In genomic region chr6:11890209-11890608, GRCh38 we compare ENCODE assay signal across 5 cellular contexts.
A peak's percentile ranks its signal among the peaks of the same experiment; 100 is the strongest.
TF ChIP-seq lines count a peak whose summit lies in the region.

No MANE protein-coding gene starts in this region.

TF ChIP-seq in SK-N-SH, 30 proteins besides CTCF, POLR2A, EP300 and RAD21 (continued from another document):
- TF ChIP-seq USF1 (IDR thresholded peaks at IDR 0.05; ENCODE audit: borderline replicate concordance, low read depth) (no peak), YY1 (IDR thresholded peaks at IDR 0.05; ENCODE audit: low read depth) (no peak), MEF2A (IDR thresholded peaks at IDR 0.05; ENCODE audit: borderline replicate concordance, low read depth) (no peak)
- TF ChIP-seq, protein P1, sequence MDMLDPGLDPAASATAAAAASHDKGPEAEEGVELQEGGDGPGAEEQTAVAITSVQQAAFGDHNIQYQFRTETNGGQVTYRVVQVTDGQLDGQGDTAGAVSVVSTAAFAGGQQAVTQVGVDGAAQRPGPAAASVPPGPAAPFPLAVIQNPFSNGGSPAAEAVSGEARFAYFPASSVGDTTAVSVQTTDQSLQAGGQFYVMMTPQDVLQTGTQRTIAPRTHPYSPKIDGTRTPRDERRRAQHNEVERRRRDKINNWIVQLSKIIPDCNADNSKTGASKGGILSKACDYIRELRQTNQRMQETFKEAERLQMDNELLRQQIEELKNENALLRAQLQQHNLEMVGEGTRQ (IDR thresholded peaks at IDR 0.05; ENCODE audit: borderline replicate concordance, low read depth, low read length): no peak
- TF ChIP-seq, protein P2, sequence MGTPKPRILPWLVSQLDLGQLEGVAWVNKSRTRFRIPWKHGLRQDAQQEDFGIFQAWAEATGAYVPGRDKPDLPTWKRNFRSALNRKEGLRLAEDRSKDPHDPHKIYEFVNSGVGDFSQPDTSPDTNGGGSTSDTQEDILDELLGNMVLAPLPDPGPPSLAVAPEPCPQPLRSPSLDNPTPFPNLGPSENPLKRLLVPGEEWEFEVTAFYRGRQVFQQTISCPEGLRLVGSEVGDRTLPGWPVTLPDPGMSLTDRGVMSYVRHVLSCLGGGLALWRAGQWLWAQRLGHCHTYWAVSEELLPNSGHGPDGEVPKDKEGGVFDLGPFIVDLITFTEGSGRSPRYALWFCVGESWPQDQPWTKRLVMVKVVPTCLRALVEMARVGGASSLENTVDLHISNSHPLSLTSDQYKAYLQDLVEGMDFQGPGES (IDR thresholded peaks at IDR 0.05; ENCODE audit: low read depth, low read length): no peak

TF ChIP-seq in SK-N-SH treated with all-trans-retinoic acid at 6 μM for 48 hours, 23 proteins besides CTCF, POLR2A, EP300 and RAD21:
- no peak for TF ChIP-seq ARNTL (CRISPR knock-in tag; IDR thresholded peaks at IDR 0.05; ENCODE audit: borderline replicate concordance, low read depth)
- TF ChIP-seq, protein P3, sequence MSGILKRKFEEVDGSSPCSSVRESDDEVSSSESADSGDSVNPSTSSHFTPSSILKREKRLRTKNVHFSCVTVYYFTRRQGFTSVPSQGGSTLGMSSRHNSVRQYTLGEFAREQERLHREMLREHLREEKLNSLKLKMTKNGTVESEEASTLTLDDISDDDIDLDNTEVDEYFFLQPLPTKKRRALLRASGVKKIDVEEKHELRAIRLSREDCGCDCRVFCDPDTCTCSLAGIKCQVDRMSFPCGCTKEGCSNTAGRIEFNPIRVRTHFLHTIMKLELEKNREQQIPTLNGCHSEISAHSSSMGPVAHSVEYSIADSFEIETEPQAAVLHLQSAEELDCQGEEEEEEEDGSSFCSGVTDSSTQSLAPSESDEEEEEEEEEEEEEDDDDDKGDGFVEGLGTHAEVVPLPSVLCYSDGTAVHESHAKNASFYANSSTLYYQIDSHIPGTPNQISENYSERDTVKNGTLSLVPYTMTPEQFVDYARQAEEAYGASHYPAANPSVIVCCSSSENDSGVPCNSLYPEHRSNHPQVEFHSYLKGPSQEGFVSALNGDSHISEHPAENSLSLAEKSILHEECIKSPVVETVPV (CRISPR knock-in tag; IDR thresholded peaks at IDR 0.05): no peak
- no peak for TF ChIP-seq SNAI2 (CRISPR knock-in tag; IDR thresholded peaks at IDR 0.05)
- TF ChIP-seq, protein P4, sequence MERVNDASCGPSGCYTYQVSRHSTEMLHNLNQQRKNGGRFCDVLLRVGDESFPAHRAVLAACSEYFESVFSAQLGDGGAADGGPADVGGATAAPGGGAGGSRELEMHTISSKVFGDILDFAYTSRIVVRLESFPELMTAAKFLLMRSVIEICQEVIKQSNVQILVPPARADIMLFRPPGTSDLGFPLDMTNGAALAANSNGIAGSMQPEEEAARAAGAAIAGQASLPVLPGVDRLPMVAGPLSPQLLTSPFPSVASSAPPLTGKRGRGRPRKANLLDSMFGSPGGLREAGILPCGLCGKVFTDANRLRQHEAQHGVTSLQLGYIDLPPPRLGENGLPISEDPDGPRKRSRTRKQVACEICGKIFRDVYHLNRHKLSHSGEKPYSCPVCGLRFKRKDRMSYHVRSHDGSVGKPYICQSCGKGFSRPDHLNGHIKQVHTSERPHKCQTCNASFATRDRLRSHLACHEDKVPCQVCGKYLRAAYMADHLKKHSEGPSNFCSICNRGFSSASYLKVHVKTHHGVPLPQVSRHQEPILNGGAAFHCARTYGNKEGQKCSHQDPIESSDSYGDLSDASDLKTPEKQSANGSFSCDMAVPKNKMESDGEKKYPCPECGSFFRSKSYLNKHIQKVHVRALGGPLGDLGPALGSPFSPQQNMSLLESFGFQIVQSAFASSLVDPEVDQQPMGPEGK (CRISPR knock-in tag; IDR thresholded peaks at IDR 0.05; ENCODE audit: borderline replicate concordance): no peak
- no peak for TF ChIP-seq BACH2 (CRISPR knock-in tag; IDR thresholded peaks at IDR 0.05; ENCODE audit: borderline replicate concordance)
- TF ChIP-seq CSDC2 (CRISPR knock-in tag; IDR thresholded peaks at IDR 0.05): no peak
- no peak for TF ChIP-seq TOX (CRISPR knock-in tag; IDR thresholded peaks at IDR 0.05; ENCODE audit: borderline replicate concordance)
- no peak for TF ChIP-seq ZNF70 (CRISPR knock-in tag; IDR thresholded peaks at IDR 0.05)
- no peak for TF ChIP-seq ZC3H10 (CRISPR knock-in tag; IDR thresholded peaks at IDR 0.05)
TF ChIP-seq in SK-N-SH treated with all-trans-retinoic acid at 6 μM for 48 hours: peak in this region for 0.

TF ChIP-seq in A549, 52 proteins besides CTCF, POLR2A, EP300 and RAD21 (continued from another document):
- TF ChIP-seq MAFK (IDR thresholded peaks at IDR 0.05; ENCODE audit: partially characterized antibody): peak; percentile 49
- no peak for TF ChIP-seq HOXA7 (CRISPR knock-in tag; IDR thresholded peaks at IDR 0.05)
- no peak for TF ChIP-seq GATA3 (IDR thresholded peaks at IDR 0.05; ENCODE audit: borderline replicate concordance)
TF ChIP-seq in A549: peak in this region for 1.

TF ChIP-seq in IMR-90, 13 proteins besides CTCF, POLR2A, EP300 and RAD21 (continued from another document):
- TF ChIP-seq MXI1 (IDR thresholded peaks at IDR 0.05; ENCODE audit: borderline replicate concordance, low read depth, low read length) (no peak), CEBPB (IDR thresholded peaks at IDR 0.05; ENCODE audit: low read depth, low read length) (no peak)

TF ChIP-seq in K562, 482 proteins besides CTCF, POLR2A, EP300 and RAD21 (continued from another document):
- TF ChIP-seq ZNF316 (IDR thresholded peaks at IDR 0.05) (peak; percentile 97), C11orf30 (IDR thresholded peaks at IDR 0.05; ENCODE audit: low read depth) (peak; percentile 89), PHF8 (IDR thresholded peaks at IDR 0.05; ENCODE audit: borderline replicate concordance, low read length) (no peak), ZNF384 (IDR thresholded peaks at IDR 0.05; ENCODE audit: low read depth, low read length) (no peak), MAFK (IDR thresholded peaks at IDR 0.05; ENCODE audit: low read length) (peak; percentile 50; the same call in 1 of the 2 replicates), MAFG (tag; conservative IDR thresholded peaks at IDR 0.05) (peak; percentile 76)
